ENCODE assay signal across 18 cellular contexts in genomic region chr18:31546476-31546875, GRCh38. TPM values are rescaled to one million over a fixed set of nuclear protein-coding genes. Genes with fewer than 3 reads are reported as not detected.
DNase-seq lines count a peak whose midpoint lies in the region; ATAC-seq and TF ChIP-seq lines count a peak whose summit lies in the region.
"Had no signal": no experiment of that assay in that cellular context is flagged by ENCODE, and none has a peak within 500 bp of the region (broad histone marks: within the 10 kb centered on the region; RNA-seq: fewer than 3 reads in every experiment).

No MANE protein-coding gene starts in this region.

- peak; percentile 8 for DNase-seq in BE2C
- peak; percentile 8 for DNase-seq in HT1080 (ENCODE audit: low read depth)
- DNase-seq in astrocyte of the cerebellum (ENCODE audit: low read depth), result peak; percentile 69
- no peak for DNase-seq in nephron progenitor cell
- DNase-seq in GM10266 (ENCODE audit: extremely low spot score), result no peak
- DNase-seq: Caco-2; CD4-positive, CD25-positive, alpha-beta regulatory T cell; DMS153; KG1; NCI-H1048; NCI-H2081 treated with DMSO at 0.1 percent for 48 hours; NCI-H226; NCI-H526; SIG-M5 had no signal

- H3K4me1 ChIP-seq in BE2C, result no peaks in the 10 kb centered on the region
- H3K4me1 ChIP-seq: Caco-2 had no signal

- ATAC-seq in GM21423 (IDR thresholded peaks at IDR 0.05; ENCODE audit: unreplicated experiment) (no peak), HG02763 (IDR thresholded peaks at IDR 0.05; ENCODE audit: unreplicated experiment) (no peak)
- ATAC-seq: GM23338 had no signal

- H3K9me3 Mint-ChIP-seq in nephron progenitor cell, result no peaks in the 10 kb centered on the region
- H3K9me3 Mint-ChIP-seq: GM23338 had no signal

- H3K36me3 Mint-ChIP-seq in nephron progenitor cell (ENCODE audit: low read depth), result peaks cover 71% of the 10 kb centered on the region
- H3K36me3 Mint-ChIP-seq: CD4-positive, CD25-positive, alpha-beta regulatory T cell had no signal

- no peak for TF ChIP-seq CTCF in BE2C (IDR thresholded peaks at IDR 0.05; ENCODE audit: low read depth, low read length)
- TF ChIP-seq CTCF in astrocyte of the cerebellum (IDR thresholded peaks at IDR 0.05; ENCODE audit: low read depth, low read length, missing control alignments), result no peak
- TF ChIP-seq CTCF in nephron progenitor cell (IDR thresholded peaks at IDR 0.05), result no peak
- TF ChIP-seq CTCF in GM10266 (IDR thresholded peaks at IDR 0.05; ENCODE audit: control insufficient read depth, insufficient read depth, low read depth, missing control alignments), result no peak

- H3K27ac Mint-ChIP-seq in nephron progenitor cell, result peak overlapping the region; percentile 34
- H3K27ac Mint-ChIP-seq: GM23338 had no signal

- H3K9me3 ChIP-seq in BE2C, result no peaks in the 10 kb centered on the region
- H3K9me3 ChIP-seq: Caco-2 had no signal

- H3K4me3 ChIP-seq in BE2C (ENCODE audit: low read depth, low read length) (no peak overlapping the region), astrocyte of the cerebellum (ENCODE audit: low read depth, low read length) (no peak overlapping the region)
- H3K4me3 ChIP-seq: GM23338 had no signal

- no peak overlapping the region for H3K4me3 Mint-ChIP-seq in nephron progenitor cell
- H3K4me3 Mint-ChIP-seq: CD4-positive, CD25-positive, alpha-beta regulatory T cell; GM23338 had no signal

- no peaks in the 10 kb centered on the region for H3K36me3 ChIP-seq in BE2C

- no peaks in the 10 kb centered on the region for H3K27me3 ChIP-seq in BE2C

- in situ Hi-C loops in astrocyte of the cerebellum (cut with HindIII; ENCODE audit: low sequenced_read_pairs), result no loop called here

- no peaks in the 10 kb centered on the region for H3K27me3 Mint-ChIP-seq in nephron progenitor cell (ENCODE audit: low read depth, poor library complexity)

- H3K4me1 Mint-ChIP-seq in nephron progenitor cell, result peaks cover 5% of the 10 kb centered on the region
- H3K4me1 Mint-ChIP-seq: CD4-positive, CD25-positive, alpha-beta regulatory T cell had no signal

RNA-seq across cellular contexts. Expression of gene TTR, which starts 45.2 kb away (rescaled TPM):
- not detected for polyA plus RNA-seq in BE2C (2012; ENCODE audit: insufficient read depth, insufficient read length, low read depth)
- total RNA-seq in HT1080 (2014; rRNA removed; shearing (Covaris generic)), result not detected in 2 replicates
- polyA plus RNA-seq in HT1080 (2015; cell fraction: cytosol; rRNA removed), result not detected in 2 replicates
- not detected in 2 replicates for polyA plus RNA-seq in HT1080 (2015; cell fraction: nucleus; rRNA removed)
- total RNA-seq: CD4-positive, CD25-positive, alpha-beta regulatory T cell; G401; GM23338 had no signal
- polyA plus RNA-seq: CD4-positive, CD25-positive, alpha-beta regulatory T cell; GM23338 had no signal

RNA-seq across cellular contexts. Expression of gene DSG2, which starts 48.5 kb away (rescaled TPM):
- polyA plus RNA-seq in BE2C (2012; ENCODE audit: insufficient read depth, insufficient read length, low read depth), result not detected
- 25.1 and 30.0 TPM in 2 replicates for total RNA-seq in HT1080 (2014; rRNA removed; shearing (Covaris generic))
- polyA plus RNA-seq in HT1080 (2015; cell fraction: cytosol; rRNA removed), result 47.8 and 65.7 TPM in 2 replicates
- polyA plus RNA-seq in HT1080 (2015; cell fraction: nucleus; rRNA removed), result 94.6 and 103 TPM in 2 replicates
- polyA plus RNA-seq: CD4-positive, CD25-positive, alpha-beta regulatory T cell had no signal

Comparison
In these comparisons a context has a peak if more than half of its experiments do, and no peak if none do; other contexts are left out.
1. DNase-seq: peak in BE2C (single experiment), HT1080 (single experiment) and astrocyte of the cerebellum (single experiment); none in nephron progenitor cell (single experiment) and GM10266 (single experiment).